ENCODE assay signal across 12 cellular contexts in the genomic region with DNA sequence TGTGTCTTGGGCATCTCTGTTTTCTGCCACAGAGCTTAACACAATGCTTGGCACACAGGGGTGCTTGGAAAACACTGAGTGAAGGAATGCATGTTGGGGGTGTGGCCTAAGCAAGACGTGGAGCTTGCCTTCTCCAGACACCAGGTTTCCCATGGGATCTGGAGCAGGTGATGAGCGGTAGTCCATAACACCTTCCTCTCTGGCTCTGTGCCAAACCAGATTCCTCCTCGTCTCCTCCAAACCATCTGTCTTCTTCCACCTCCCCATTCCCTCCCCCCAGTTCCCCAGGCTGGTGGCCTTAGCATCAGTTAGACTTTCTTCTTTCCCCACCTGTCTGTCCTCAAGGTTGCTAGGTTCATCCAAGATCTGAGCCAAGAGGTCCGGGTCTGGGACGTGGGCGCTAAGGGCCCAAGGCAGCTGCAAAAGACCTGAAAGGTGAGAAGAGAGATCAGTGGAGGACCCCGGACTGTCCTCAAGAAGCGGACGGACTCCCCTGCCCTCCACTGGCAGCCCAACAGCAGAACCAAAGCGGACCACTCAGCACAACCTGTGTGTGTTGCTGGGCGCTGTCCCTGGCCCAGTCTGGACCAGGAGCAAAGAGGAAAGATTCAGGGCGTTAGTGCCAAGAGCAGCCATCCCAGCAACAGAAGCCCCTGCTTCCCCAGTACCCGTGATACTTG. TPM values are rescaled to one million over a fixed set of nuclear protein-coding genes. Genes with fewer than 3 reads are reported as not detected.
DNase-seq lines count a peak whose midpoint lies in the region; ATAC-seq, FAIRE-seq and TF ChIP-seq lines count a peak whose summit lies in the region.
"Had no signal": no experiment of that assay in that cellular context is flagged by ENCODE, and none has a peak within 500 bp of the region (broad histone marks: within the 10 kb centered on the region; RNA-seq: fewer than 3 reads in every experiment).

No MANE protein-coding gene starts in this region.

- DNase-seq in activated T-cell treated with anti-CD3 and anti-CD28 coated beads, Interleukin-2, amount 50 U/mL, for 24 hours = no peak
- DNase-seq in activated T-cell treated with anti-CD3 and anti-CD28 coated beads, Interleukin-2, amount 50 U/mL, for 1 hour = no peak
- DNase-seq in endothelial cell (ENCODE audit: low spot score) (no peak), small intestine (peak; percentile 18), heart right ventricle (no peak), body of pancreas (no peak)
- DNase-seq: activated CD4-positive, alpha-beta T cell treated with anti-CD3 and anti-CD28 coated beads for 1 hour; left colon had no signal

- H4K20me1 ChIP-seq in OCI-LY3 (ENCODE audit: insufficient read depth, low read length) = peaks cover 12% of the 10 kb centered on the region; the same call in 1 of the 2 replicates

- TF ChIP-seq CTCF in OCI-LY3 (IDR thresholded peaks at IDR 0.05; ENCODE audit: low read depth, low read length) (no peak), endothelial cell (IDR thresholded peaks at IDR 0.05; ENCODE audit: unreplicated experiment) (no peak), heart right ventricle (IDR thresholded peaks at IDR 0.05) (no peak), body of pancreas (IDR thresholded peaks at IDR 0.05) (no peak)

- peaks cover 60% of the 10 kb centered on the region for H3K4me1 Mint-ChIP-seq in activated T-cell treated with anti-CD3 and anti-CD28 coated beads, Interleukin-2, amount 50 U/mL, for 24 hours (ENCODE audit: low read depth)
- peaks cover 33% of the 10 kb centered on the region for H3K4me1 Mint-ChIP-seq in endothelial cell (ENCODE audit: unreplicated experiment)

- no peak for FAIRE-seq in small intestine (lab: Jason Lieb, UNC)

- intact Hi-C loops in heart right ventricle (cut with DNase I) = no loop called here
- intact Hi-C loops in body of pancreas (cut with DNase I) = no loop called here

- H3K36me3 ChIP-seq in OCI-LY3 (replicated peaks; ENCODE audit: low read depth, low read length) (peaks cover 19% of the 10 kb centered on the region), small intestine (ENCODE audit: control insufficient read depth in 2 of 2, insufficient read depth in 2 of 2, low read length in 2 of 2) (no peaks in the 10 kb centered on the region), heart right ventricle (no peaks in the 10 kb centered on the region), body of pancreas (replicated peaks in 1 of 2; ENCODE audit: insufficient read depth in 1 of 2, low read depth in 2 of 2) (no peaks in the 10 kb centered on the region)
- H3K36me3 ChIP-seq: vagina had no signal

- peak overlapping the region; percentile 79 for H3K4me3 Mint-ChIP-seq in activated T-cell treated with anti-CD3 and anti-CD28 coated beads, Interleukin-2, amount 50 U/mL, for 24 hours
- H3K4me3 Mint-ChIP-seq in endothelial cell (ENCODE audit: unreplicated experiment) = peak overlapping the region; percentile 73

- H3K27me3 ChIP-seq in OCI-LY3 (ENCODE audit: low read depth, low read length) = 0 out of 2 replicates have a peak, but pooled peaks cover 2% of the 10 kb centered on the region
- H3K27me3 ChIP-seq in small intestine (ENCODE audit: control insufficient read depth in 2 of 2, insufficient read depth in 2 of 2, low read length in 2 of 2) = no peaks in the 10 kb centered on the region
- H3K27me3 ChIP-seq in heart right ventricle = peaks cover 6 to 67% (median 39%) of the 10 kb centered on the region in 7 donors
- no peaks in the 10 kb centered on the region for H3K27me3 ChIP-seq in body of pancreas
- H3K27me3 ChIP-seq: vagina had no signal

- H3K4me3 ChIP-seq in OCI-LY3 (ENCODE audit: low read length) = peak overlapping the region; percentile 100
- H3K4me3 ChIP-seq in small intestine (ENCODE audit: low read depth in 1 of 2, low read length in 2 of 2) = no peak overlapping the region
- no peak overlapping the region for H3K4me3 ChIP-seq in heart right ventricle
- H3K4me3 ChIP-seq in body of pancreas = no peak overlapping the region

- H3K9ac ChIP-seq in OCI-LY3 (ENCODE audit: low read length) = peak overlapping the region; percentile 88; the same call in 1 of the 2 replicates

- no peak overlapping the region for H3K27ac ChIP-seq in OCI-LY3 (ENCODE audit: low read length)
- H3K27ac ChIP-seq in small intestine (ENCODE audit: low read depth in 1 of 2, low read length in 1 of 2) = no peak overlapping the region
- H3K27ac ChIP-seq in heart right ventricle = no peak overlapping the region
- no peak overlapping the region for H3K27ac ChIP-seq in body of pancreas

- H3K4me2 ChIP-seq in OCI-LY3 (ENCODE audit: low read length) = peak overlapping the region; percentile 99

- TF ChIP-seq POLR2A in body of pancreas (IDR thresholded peaks at IDR 0.05) = no peak

- peaks cover 56% of the 10 kb centered on the region for H3K4me1 ChIP-seq in OCI-LY3 (ENCODE audit: low read length)
- peaks cover 2 to 3% of the 10 kb centered on the region in 2 donors for H3K4me1 ChIP-seq in small intestine (ENCODE audit: control insufficient read depth in 2 of 2, insufficient read depth in 1 of 2, low read depth in 1 of 2, low read length in 1 of 2)
- peaks cover 4 to 43% (median 29%) of the 10 kb centered on the region in 9 donors for H3K4me1 ChIP-seq in heart right ventricle
- H3K4me1 ChIP-seq in body of pancreas = peaks cover 39% of the 10 kb centered on the region

- H3K9me3 Mint-ChIP-seq in activated T-cell treated with anti-CD3 and anti-CD28 coated beads, Interleukin-2, amount 50 U/mL, for 24 hours = no peaks in the 10 kb centered on the region
- no peaks in the 10 kb centered on the region for H3K9me3 Mint-ChIP-seq in endothelial cell (ENCODE audit: unreplicated experiment)

- no peaks in the 10 kb centered on the region for H3K36me3 Mint-ChIP-seq in activated T-cell treated with anti-CD3 and anti-CD28 coated beads, Interleukin-2, amount 50 U/mL, for 24 hours (ENCODE audit: low read depth)
- no peaks in the 10 kb centered on the region for H3K36me3 Mint-ChIP-seq in endothelial cell (ENCODE audit: low read depth, unreplicated experiment)

- no peak for ATAC-seq in GM19395 (IDR thresholded peaks at IDR 0.05; ENCODE audit: unreplicated experiment)
- ATAC-seq in heart right ventricle = no peak
- ATAC-seq in body of pancreas = no peak
- ATAC-seq: Right ventricle myocardium inferior had no signal

- peaks cover 10% of the 10 kb centered on the region for H3K27me3 Mint-ChIP-seq in activated T-cell treated with anti-CD3 and anti-CD28 coated beads, Interleukin-2, amount 50 U/mL, for 24 hours
- H3K27me3 Mint-ChIP-seq in endothelial cell (ENCODE audit: unreplicated experiment) = peaks cover 15% of the 10 kb centered on the region

- H3K27ac Mint-ChIP-seq in activated T-cell treated with anti-CD3 and anti-CD28 coated beads, Interleukin-2, amount 50 U/mL, for 24 hours = no peak overlapping the region
- peak overlapping the region; percentile 18 for H3K27ac Mint-ChIP-seq in endothelial cell (ENCODE audit: unreplicated experiment)

- H3K9me3 ChIP-seq in OCI-LY3 (ENCODE audit: insufficient read depth, low read length) (no peaks in the 10 kb centered on the region), small intestine (ENCODE audit: control insufficient read depth, low read depth) (no peaks in the 10 kb centered on the region), heart right ventricle (peaks cover 0 to 8% (median 0%) of the 10 kb centered on the region in 11 donors), body of pancreas (no peaks in the 10 kb centered on the region)
- H3K9me3 ChIP-seq: vagina had no signal

- 56 to 75% (median 63%) methylated on average over 12 to 13 of the region's 13 CpGs for WGBS in small intestine, 3 donors
- 76 to 77% methylated on average over 13 of the region's 13 CpGs for WGBS in heart right ventricle, 2 donors
- 59 to 74% methylated on average over 10 to 13 of the region's 13 CpGs for WGBS in body of pancreas, 2 donors

- H2AFZ ChIP-seq in OCI-LY3 (ENCODE audit: low read depth, low read length) = no peak overlapping the region

- H3K79me2 ChIP-seq in OCI-LY3 (ENCODE audit: low read length) = peaks cover 50% of the 10 kb centered on the region

RNA-seq across cellular contexts. Expression of a gene that starts 1.2 kb away (rescaled TPM):
- total RNA-seq in endothelial cell (ENCODE audit: unreplicated experiment) (279 TPM), heart right ventricle (10 to 100 TPM; 14.3 to 32.7 (median 23.8) TPM), body of pancreas (10 to 100 TPM; 32.9 to 43.8 TPM)
- polyA plus RNA-seq in small intestine (100 to 1,000 TPM in 2 of 3 donors, 10 to 100 TPM in 1; 38.9 to 184 (median 153) TPM), heart right ventricle (10 to 100 TPM; 12.1 to 20.4 TPM)
